8 cellular contexts compared by ENCODE assay signal in the genomic region with DNA sequence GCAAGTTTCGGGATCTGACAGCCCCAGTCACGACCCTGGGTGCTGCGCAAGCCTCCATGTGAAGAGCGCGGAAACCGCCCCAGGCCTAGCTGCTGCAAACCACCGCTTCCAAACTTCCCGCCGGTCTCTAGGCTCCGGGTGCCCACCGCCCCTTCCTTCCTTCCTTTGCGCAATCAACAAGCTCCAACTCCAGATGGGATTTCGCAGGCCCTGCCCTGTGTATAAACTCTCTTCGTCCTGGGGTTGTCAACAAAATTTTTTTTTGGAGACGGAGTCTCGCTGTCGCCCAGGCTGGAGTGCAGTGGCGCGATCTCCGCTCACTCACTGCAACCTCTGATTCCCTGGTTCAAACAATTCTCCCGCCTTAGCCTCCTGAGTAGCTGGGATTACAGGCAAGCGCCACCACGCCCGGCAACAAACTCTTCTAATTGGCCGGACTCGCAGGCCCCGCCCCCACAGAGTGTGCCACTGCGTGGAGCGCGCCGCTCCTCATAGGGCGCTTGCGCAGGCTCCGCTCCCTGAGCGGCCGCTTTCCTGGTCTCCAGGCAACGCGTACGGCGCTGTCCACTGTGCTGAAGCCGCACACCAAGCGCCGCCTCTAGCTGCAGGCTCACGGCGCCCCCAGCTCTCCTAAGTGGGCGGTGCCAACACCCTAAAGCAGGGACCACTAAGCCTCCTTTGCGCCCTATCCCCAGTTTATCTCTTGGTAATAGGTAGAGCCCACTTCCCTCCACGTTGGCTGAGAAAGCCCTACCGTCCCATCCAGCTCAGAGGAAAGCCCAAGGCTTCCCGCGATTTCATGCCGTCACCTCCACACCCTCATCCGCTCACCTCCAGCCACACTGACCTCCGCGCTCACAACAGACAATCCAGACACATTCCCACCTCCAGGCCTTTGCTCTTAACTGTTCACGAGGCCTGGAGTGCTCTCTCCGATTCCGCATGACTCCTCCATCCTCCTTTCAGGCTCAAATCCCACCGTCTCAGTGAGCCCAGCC. TPM values are rescaled to one million over a fixed set of nuclear protein-coding genes. Genes with fewer than 3 reads are reported as not detected.
DNase-seq lines count a peak whose midpoint lies in the region; ATAC-seq and TF ChIP-seq lines count a peak whose summit lies in the region.

No MANE protein-coding gene starts in this region.

- no peaks in the 10 kb centered on the region for H3K9me3 Mint-ChIP-seq in activated T-helper 17 cell treated with anti-CD3 and anti-CD28 coated beads, Interleukin-2, amount 50 U/mL, for 72 hours
- no peaks in the 10 kb centered on the region for H3K9me3 Mint-ChIP-seq in nephron
- H3K9me3 Mint-ChIP-seq in stimulated activated naive B cell treated with anti-CD40 and anti-IgM and Interleukin-4, amounts not matched to agents 10 μg/mL and 1 μg/mL and 100 μg/mL, for 72 hours = no peaks in the 10 kb centered on the region

- H4K20me1 ChIP-seq in BLaER1 = peaks cover 68% of the 10 kb centered on the region

- no peak overlapping the region for H3K9ac ChIP-seq in BLaER1

- no peak overlapping the region for H3K27ac Mint-ChIP-seq in activated T-helper 17 cell treated with anti-CD3 and anti-CD28 coated beads, Interleukin-2, amount 50 U/mL, for 72 hours
- no peak overlapping the region for H3K27ac Mint-ChIP-seq in nephron
- H3K27ac Mint-ChIP-seq in stimulated activated naive B cell treated with anti-CD40 and anti-IgM and Interleukin-4, amounts not matched to agents 10 μg/mL and 1 μg/mL and 100 μg/mL, for 72 hours = peak overlapping the region; percentile 42

- H3K4me1 ChIP-seq in BLaER1 = peaks cover 16% of the 10 kb centered on the region

- no peaks in the 10 kb centered on the region for H3K27me3 Mint-ChIP-seq in activated T-helper 17 cell treated with anti-CD3 and anti-CD28 coated beads, Interleukin-2, amount 50 U/mL, for 72 hours
- H3K27me3 Mint-ChIP-seq in nephron (ENCODE audit: low read depth) = peaks cover 6% of the 10 kb centered on the region
- peaks cover 0 to 4% of the 10 kb centered on the region in 2 donors for H3K27me3 Mint-ChIP-seq in stimulated activated naive B cell treated with anti-CD40 and anti-IgM and Interleukin-4, amounts not matched to agents 10 μg/mL and 1 μg/mL and 100 μg/mL, for 72 hours

- no peak overlapping the region for H3K27ac ChIP-seq in BLaER1
- peak overlapping the region; percentile 45 for H3K27ac ChIP-seq in RWPE1

- peaks cover 5% of the 10 kb centered on the region for H3K4me1 Mint-ChIP-seq in activated T-helper 17 cell treated with anti-CD3 and anti-CD28 coated beads, Interleukin-2, amount 50 U/mL, for 72 hours
- H3K4me1 Mint-ChIP-seq in nephron = peaks cover 11% of the 10 kb centered on the region
- peaks cover 18 to 26% of the 10 kb centered on the region in 2 donors for H3K4me1 Mint-ChIP-seq in stimulated activated naive B cell treated with anti-CD40 and anti-IgM and Interleukin-4, amounts not matched to agents 10 μg/mL and 1 μg/mL and 100 μg/mL, for 72 hours

- peak overlapping the region; percentile 83 for H3K4me3 Mint-ChIP-seq in activated T-helper 17 cell treated with anti-CD3 and anti-CD28 coated beads, Interleukin-2, amount 50 U/mL, for 72 hours
- H3K4me3 Mint-ChIP-seq in nephron = peak overlapping the region; percentile 74 to 81 (median 78)
- H3K4me3 Mint-ChIP-seq in stimulated activated naive B cell treated with anti-CD40 and anti-IgM and Interleukin-4, amounts not matched to agents 10 μg/mL and 1 μg/mL and 100 μg/mL, for 72 hours = peak overlapping the region; percentile 78 to 87

- ATAC-seq in GM21390 (IDR thresholded peaks at IDR 0.05; ENCODE audit: unreplicated experiment) = peak; percentile 65
- peak; percentile 99 for ATAC-seq in activated T-helper 17 cell treated with anti-CD3 and anti-CD28 coated beads, Interleukin-2, amount 50 U/mL, for 72 hours (replicated peaks)
- peak; percentile 95 to 98 for ATAC-seq in stimulated activated naive B cell treated with anti-CD40 and anti-IgM and Interleukin-4, amounts not matched to agents 10 μg/mL and 1 μg/mL and 100 μg/mL, for 72 hours (replicated peaks)

- DNase-seq in LoVo (ENCODE audit: low spot score) = peak; percentile 91
- peak; percentile 96 for DNase-seq in RWPE1 (ENCODE audit: low spot score)
- peak; percentile 92 for DNase-seq in fibroblast of mammary gland (ENCODE audit: low read depth)
- peak; percentile 85 for DNase-seq in stimulated activated naive B cell treated with anti-CD40 and anti-IgM and Interleukin-4, amounts not matched to agents 10 μg/mL and 1 μg/mL and 100 μg/mL, for 72 hours

- peaks cover 27% of the 10 kb centered on the region for H3K36me3 ChIP-seq in BLaER1

- POLR2A ChIA-PET in RWPE1 (lab: Yijun Ruan, JAX; ENCODE audit: low non-redundant PET) = no interaction called here

- H3K4me2 ChIP-seq in BLaER1 = peak overlapping the region; percentile 76

- peaks cover 12% of the 10 kb centered on the region for H3K36me3 Mint-ChIP-seq in activated T-helper 17 cell treated with anti-CD3 and anti-CD28 coated beads, Interleukin-2, amount 50 U/mL, for 72 hours (ENCODE audit: low read depth)
- peaks cover 24% of the 10 kb centered on the region for H3K36me3 Mint-ChIP-seq in nephron (ENCODE audit: low read depth)
- H3K36me3 Mint-ChIP-seq in stimulated activated naive B cell treated with anti-CD40 and anti-IgM and Interleukin-4, amounts not matched to agents 10 μg/mL and 1 μg/mL and 100 μg/mL, for 72 hours = peaks cover 9 to 22% of the 10 kb centered on the region in 2 donors

- no peak overlapping the region for H3K4me3 ChIP-seq in BLaER1
- H3K4me3 ChIP-seq in fibroblast of mammary gland (ENCODE audit: control insufficient read depth, low read depth, low read length) = peak overlapping the region; percentile 6

- no peaks in the 10 kb centered on the region for H3K27me3 ChIP-seq in BLaER1

- CTCF ChIA-PET in RWPE1 (lab: Yijun Ruan, JAX) = interaction anchor here (0.6 kb wide), 1 partner anchor 277 kb away, joined by 4 read pairs; no protein-coding TSS in a partner anchor

- H3K9me3 ChIP-seq in BLaER1 = no peaks in the 10 kb centered on the region

- no peak for TF ChIP-seq CTCF in RWPE1 (conservative IDR thresholded peaks at IDR 0.05; ENCODE audit: low read depth)
- no peak for TF ChIP-seq CTCF in fibroblast of mammary gland (conservative IDR thresholded peaks at IDR 0.05; ENCODE audit: control insufficient read depth, insufficient read depth, low read depth, low read length)
- no peak for TF ChIP-seq CTCF in nephron (IDR thresholded peaks at IDR 0.05; ENCODE audit: unreplicated experiment in 3 of 3)

RNA-seq across cellular contexts. Expression of a gene that starts 5.5 kb away (rescaled TPM):
- total RNA-seq in activated T-helper 17 cell treated with anti-CD3 and anti-CD28 coated beads, Interleukin-2, amount 50 U/mL, for 72 hours = 10 to 100 TPM; 36.9 to 61.3 TPM

RNA-seq across cellular contexts. Expression of a gene that starts 22.2 kb away (rescaled TPM):
- 100 to 1,000 TPM; 185 to 209 TPM for total RNA-seq in activated T-helper 17 cell treated with anti-CD3 and anti-CD28 coated beads, Interleukin-2, amount 50 U/mL, for 72 hours

RNA-seq across cellular contexts. Expression of a gene that starts 41.6 kb away (rescaled TPM):
- total RNA-seq in activated T-helper 17 cell treated with anti-CD3 and anti-CD28 coated beads, Interleukin-2, amount 50 U/mL, for 72 hours = 100 to 1,000 TPM; 286 to 439 TPM
